In genomic region chr4:87559090-87559837, GRCh38 we compare ENCODE assay signal across 8 cellular contexts. TPM values are rescaled to one million over a fixed set of nuclear protein-coding genes. Genes with fewer than 3 reads are reported as not detected.
DNase-seq lines count a peak whose midpoint lies in the region; ATAC-seq and TF ChIP-seq lines count a peak whose summit lies in the region.

No MANE protein-coding gene starts in this region.

- no peak overlapping the region for H3K4me2 ChIP-seq in Karpas-422 (ENCODE audit: low read depth, low read length, poor library complexity, severe bottlenecking)

- H3K27me3 ChIP-seq in Karpas-422 (ENCODE audit: low read length), result no peaks in the 10 kb centered on the region
- no peaks in the 10 kb centered on the region for H3K27me3 ChIP-seq in esophagus squamous epithelium

- no peak for TF ChIP-seq POLR2A in esophagus squamous epithelium (IDR thresholded peaks at IDR 0.05)

- H3K36me3 ChIP-seq in Karpas-422 (ENCODE audit: insufficient read depth, low read length) (no peaks in the 10 kb centered on the region), esophagus squamous epithelium (no peaks in the 10 kb centered on the region)

- ATAC-seq in GM18502 (IDR thresholded peaks at IDR 0.05; ENCODE audit: poor library complexity, unreplicated experiment), result peak; percentile 100
- peak; percentile 100 for ATAC-seq in GM21737 (IDR thresholded peaks at IDR 0.05; ENCODE audit: unreplicated experiment)
- ATAC-seq in effector memory CD8-positive, alpha-beta T cell (replicated peaks), result peak; percentile 97

- no peaks in the 10 kb centered on the region for H4K20me1 ChIP-seq in Karpas-422 (ENCODE audit: insufficient read depth, low read depth, low read length)

- H3K36me3 Mint-ChIP-seq in effector memory CD8-positive, alpha-beta T cell (ENCODE audit: insufficient read depth), result no peaks in the 10 kb centered on the region

- H3K4me1 ChIP-seq in Karpas-422 (ENCODE audit: low read length) (peaks cover 6% of the 10 kb centered on the region), esophagus squamous epithelium (peaks cover 0 to 17% (median 0%) of the 10 kb centered on the region in 3 donors)

- no peaks in the 10 kb centered on the region for H3K9me3 Mint-ChIP-seq in effector memory CD8-positive, alpha-beta T cell

- no peak overlapping the region for H2AFZ ChIP-seq in Karpas-422 (ENCODE audit: low read length)

- intact Hi-C loops in esophagus squamous epithelium (cut with DNase I), result no loop called here

- H3K9me2 ChIP-seq in Karpas-422 (replicated peaks; ENCODE audit: insufficient read depth, low read length), result no peaks in the 10 kb centered on the region

- H3K4me3 Mint-ChIP-seq in effector memory CD8-positive, alpha-beta T cell, result peak overlapping the region; percentile 29 to 51

- H3K4me3 ChIP-seq in Karpas-422 (ENCODE audit: low read length) (no peak overlapping the region), esophagus squamous epithelium (no peak overlapping the region)

- WGBS in esophagus squamous epithelium, 2 donors, result 39 to 65% methylated on average over 8 of the region's 8 CpGs

- no peaks in the 10 kb centered on the region for H3K27me3 Mint-ChIP-seq in effector memory CD8-positive, alpha-beta T cell

- no peak for TF ChIP-seq CTCF in esophagus squamous epithelium (IDR thresholded peaks at IDR 0.05)

- peaks cover 3 to 6% of the 10 kb centered on the region in 2 donors for H3K4me1 Mint-ChIP-seq in effector memory CD8-positive, alpha-beta T cell (ENCODE audit: low read depth in 2 of 2)

- H3K9me3 ChIP-seq in Karpas-422 (ENCODE audit: low read length) (no peaks in the 10 kb centered on the region), esophagus squamous epithelium (no peaks in the 10 kb centered on the region)

- H3K27ac ChIP-seq in Karpas-422 (ENCODE audit: low read length) (no peak overlapping the region), esophagus squamous epithelium (no peak overlapping the region)

- no peak overlapping the region for H3K9ac ChIP-seq in Karpas-422 (ENCODE audit: low read length)

- DNase-seq in Karpas-422 (peak; percentile 67), T follicular helper cell (ENCODE audit: low read depth) (peak; percentile 3), esophagus squamous epithelium (lab: John Stamatoyannopoulos, UW) (no peak), foreskin melanocyte (no peak)
- peak; percentile 14 to 20 (median 16) for DNase-seq in effector memory CD8-positive, alpha-beta T cell
- DNase-seq in stimulated activated CD8-positive, alpha-beta memory T cell treated with anti-CD3 and anti-CD28 coated beads, Interleukin-7, amount 100 ng/mL, for 24 hours (ENCODE audit: low read depth), result peak; percentile 1

- H3K27ac Mint-ChIP-seq in effector memory CD8-positive, alpha-beta T cell, result no peak overlapping the region

- no peaks in the 10 kb centered on the region for H3K79me2 ChIP-seq in Karpas-422 (ENCODE audit: low read length)

RNA-seq across cellular contexts. Expression of gene SPARCL1, which starts 30.1 kb away (rescaled TPM):
- 0.11 TPM in 1 of 2 replicates, not detected in the other for total RNA-seq in Karpas-422 (2014; rRNA removed; shearing (Covaris generic); ENCODE audit: low replicate concordance)
- 100 to 1,000 TPM in 2 of 4 donors, 10 to 100 TPM in 2; 37.3 to 450 (median 131) TPM for total RNA-seq in esophagus squamous epithelium

RNA-seq across cellular contexts. Expression of gene DSPP, which starts 49.1 kb away (rescaled TPM):
- not detected in 2 replicates for total RNA-seq in Karpas-422 (2014; rRNA removed; shearing (Covaris generic); ENCODE audit: low replicate concordance)
- total RNA-seq in esophagus squamous epithelium, result under 1 TPM in 1 of 4 donors, not detected in 3; 0.09 TPM

Comparison
In these comparisons a context has a peak if more than half of its experiments do, and no peak if none do; other contexts are left out.
1. DNase-seq: peak in Karpas-422 (single experiment), T follicular helper cell (single experiment), effector memory CD8-positive, alpha-beta T cell (3 of 3) and stimulated activated CD8-positive, alpha-beta memory T cell treated with anti-CD3 and anti-CD28 coated beads, Interleukin-7, amount 100 ng/mL, for 24 hours (single experiment); none in esophagus squamous epithelium (single experiment) and foreskin melanocyte (single experiment).
2. RNA of gene SPARCL1, which starts 30.1 kb away (total RNA-seq): 37.3 to 450 TPM in esophagus squamous epithelium; 0.11 TPM in Karpas-422; every median in the first group is over 10 times any median in the second.
3. Peak in every context shown above with its lines, with median percentiles within 50 percentile points of each other: ATAC-seq.